ENCODE assay signal across 29 cellular contexts in genomic region chr3:169746924-169747323, GRCh38. TPM values are rescaled to one million over a fixed set of nuclear protein-coding genes. Genes with fewer than 3 reads are reported as not detected.
"Had no signal": no experiment of that assay in that cellular context is flagged by ENCODE, and none has a peak within 500 bp of the region (broad histone marks: within the 10 kb centered on the region; RNA-seq: fewer than 3 reads in every experiment).

No MANE protein-coding gene starts in this region.

- H3K4me3 ChIP-seq: colonic mucosa, dorsolateral prefrontal cortex, heart left ventricle, thyroid gland, upper lobe of right lung had no signal

- H3K9me3 Mint-ChIP-seq: activated B cell treated with CpG ODN at 0.5 μM for 24 hours; activated naive CD8-positive, alpha-beta T cell treated with anti-CD3 and anti-CD28 coated beads, Interleukin-2, amount 10 ng/mL, durations not matched to agents 7 days and 5 days; activated T-cell treated with anti-CD3 and anti-CD28 coated beads, Interleukin-2, amount 50 U/mL, for 24 hours; activated T-helper 17 cell treated with anti-CD3 and anti-CD28 coated beads, Interleukin-2, amount 50 U/mL, for 72 hours; effector memory CD8-positive, alpha-beta T cell; natural killer cell treated with Interleukin-12 subunit alpha and Interleukin-12 subunit beta and Interleukin-15 and Interleukin-18, amount 100 ng/mL, for 72 hours had no signal

- DNase-seq: activated B cell treated with CpG ODN at 0.5 μM for 24 hours; activated CD4-positive, alpha-beta T cell treated with anti-CD3 and anti-CD28 coated beads for 36 hours; activated CD4-positive, alpha-beta T cell treated with anti-CD3 and anti-CD28 coated beads, Interleukin-2, amount 50 U/mL, for 4 hours; activated CD8-positive, alpha-beta memory T cell treated with anti-CD3 and anti-CD28 coated beads for 24 hours; activated CD8-positive, alpha-beta memory T cell treated with anti-CD3 and anti-CD28 coated beads, Interleukin-2, amount 50 U/mL, for 4 hours; activated naive CD4-positive, alpha-beta T cell; activated naive CD8-positive, alpha-beta T cell treated with anti-CD3 and anti-CD28 coated beads, Interleukin-2, amount 10 ng/mL, durations not matched to agents 7 days and 5 days; activated T-cell treated with anti-CD3 and anti-CD28 coated beads, Interleukin-2, amount 50 U/mL, for 24 hours; amniotic stem cell; colonic mucosa; dorsolateral prefrontal cortex; effector memory CD8-positive, alpha-beta T cell; heart left ventricle; left ventricle myocardium superior; midbrain; right cardiac atrium; stimulated activated CD4-positive, alpha-beta T cell treated with anti-CD3 and anti-CD28 coated beads, Interleukin-4, amount 100 ng/mL, for 24 hours; stimulated activated naive CD4-positive, alpha-beta T cell treated with Interleukin-2 at 50 U/mL for 16 hours; T1000; thyroid gland; upper lobe of right lung had no signal

- ATAC-seq: activated CD4-positive, alpha-beta T cell treated with anti-CD3 and anti-CD28 coated beads for 36 hours; activated T-helper 17 cell treated with anti-CD3 and anti-CD28 coated beads, Interleukin-2, amount 50 U/mL, for 72 hours; effector memory CD8-positive, alpha-beta T cell; esophagus mucosa; heart left ventricle; left ventricle myocardium superior; natural killer cell treated with Interleukin-12 subunit alpha and Interleukin-12 subunit beta and Interleukin-15 and Interleukin-18, amount 100 ng/mL, for 72 hours; right cardiac atrium; upper lobe of right lung had no signal

- H3K36me3 Mint-ChIP-seq: activated naive CD8-positive, alpha-beta T cell treated with anti-CD3 and anti-CD28 coated beads, Interleukin-2, amount 10 ng/mL, durations not matched to agents 7 days and 5 days; natural killer cell treated with Interleukin-12 subunit alpha and Interleukin-12 subunit beta and Interleukin-15 and Interleukin-18, amount 100 ng/mL, for 72 hours had no signal

- H3K27me3 ChIP-seq: colonic mucosa had no signal

- H3K36me3 ChIP-seq: colonic mucosa, heart left ventricle, thyroid gland, upper lobe of right lung had no signal

- H3K4me3 Mint-ChIP-seq: activated B cell treated with CpG ODN at 0.5 μM for 24 hours; activated CD4-positive, alpha-beta T cell treated with anti-CD3 and anti-CD28 coated beads for 36 hours; activated naive CD8-positive, alpha-beta T cell treated with anti-CD3 and anti-CD28 coated beads, Interleukin-2, amount 10 ng/mL, durations not matched to agents 7 days and 5 days; activated T-cell treated with anti-CD3 and anti-CD28 coated beads, Interleukin-2, amount 50 U/mL, for 24 hours; activated T-helper 17 cell treated with anti-CD3 and anti-CD28 coated beads, Interleukin-2, amount 50 U/mL, for 72 hours; effector memory CD8-positive, alpha-beta T cell; natural killer cell treated with Interleukin-12 subunit alpha and Interleukin-12 subunit beta and Interleukin-15 and Interleukin-18, amount 100 ng/mL, for 72 hours had no signal

- H3K27ac ChIP-seq: colonic mucosa, dorsolateral prefrontal cortex, heart left ventricle, parathyroid adenoma, thyroid gland, upper lobe of right lung had no signal

- H3K9me3 ChIP-seq: colonic mucosa, heart left ventricle, thyroid gland, upper lobe of right lung had no signal

- H3K4me1 ChIP-seq: colonic mucosa, parathyroid adenoma, thyroid gland, upper lobe of right lung had no signal

- H3K27ac Mint-ChIP-seq: activated B cell treated with CpG ODN at 0.5 μM for 24 hours; activated CD4-positive, alpha-beta T cell treated with anti-CD3 and anti-CD28 coated beads for 36 hours; activated naive CD8-positive, alpha-beta T cell treated with anti-CD3 and anti-CD28 coated beads, Interleukin-2, amount 10 ng/mL, durations not matched to agents 7 days and 5 days; activated T-cell treated with anti-CD3 and anti-CD28 coated beads, Interleukin-2, amount 50 U/mL, for 24 hours; activated T-helper 17 cell treated with anti-CD3 and anti-CD28 coated beads, Interleukin-2, amount 50 U/mL, for 72 hours; effector memory CD8-positive, alpha-beta T cell; natural killer cell treated with Interleukin-12 subunit alpha and Interleukin-12 subunit beta and Interleukin-15 and Interleukin-18, amount 100 ng/mL, for 72 hours had no signal

- FAIRE-seq: bronchial epithelial cell, endothelial cell of umbilical vein, frontal cortex, islet of Langerhans had no signal

RNA-seq across cellular contexts. Expression of gene TERC, which starts 17.9 kb away (rescaled TPM):
- polyA plus RNA-seq: heart left ventricle, right cardiac atrium had no signal
